In the genomic region with DNA sequence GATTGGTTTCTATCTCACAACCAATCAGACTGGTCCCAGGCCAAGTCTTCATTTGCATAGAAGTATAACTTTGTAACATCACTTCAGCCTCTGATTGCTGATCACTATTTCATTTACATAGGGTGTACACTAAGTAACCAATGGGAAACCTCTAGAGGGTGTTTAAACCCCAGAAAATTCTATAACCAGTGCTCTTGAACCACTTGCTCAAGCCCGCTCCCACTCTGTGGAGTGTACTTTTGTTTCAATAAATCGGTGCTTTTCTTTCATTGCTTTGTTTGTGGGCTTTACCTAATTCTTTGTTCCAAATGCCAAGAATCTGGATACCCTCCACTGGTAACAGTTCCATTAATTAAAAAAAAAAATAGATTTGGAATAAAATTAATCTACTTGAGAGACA, we compare ENCODE assay signal across 7 cellular contexts.
"Had no signal": no experiment of that assay in that cellular context is flagged by ENCODE, and none has a peak within 500 bp of the region (broad histone marks: within the 10 kb centered on the region; RNA-seq: fewer than 3 reads in every experiment).

No MANE protein-coding gene starts in this region.

- H3K9ac ChIP-seq: KMS-11 had no signal

- FAIRE-seq: HTR-8/SVneo, K562 had no signal

- H3K27ac ChIP-seq: HL-60, KMS-11 had no signal

- H3K4me3 ChIP-seq: K562 had no signal

- H3K4me2 ChIP-seq: KMS-11 had no signal

- DNase-seq: IMR-90, KBM-7, KG1 had no signal

- ATAC-seq: K562 had no signal
